In genomic region chr6:169702640-169703246, GRCh38 we compare ENCODE assay signal across 1 cellular context.
A peak's percentile ranks its signal among the peaks of the same experiment; 100 is the strongest.
TF ChIP-seq lines count a peak whose summit lies in the region.

No MANE protein-coding gene starts in this region.

TF ChIP-seq in K562, 482 proteins besides CTCF, POLR2A, EP300 and RAD21 (continued from another document and continues in another):
- TF ChIP-seq AFF4 (CRISPR knock-in tag; IDR thresholded peaks at IDR 0.05) (no peak), ZNF699 (CRISPR knock-in tag; IDR thresholded peaks at IDR 0.05; ENCODE audit: insufficient replicate concordance) (no peak), ESRRB (CRISPR knock-in tag; IDR thresholded peaks at IDR 0.05; ENCODE audit: borderline replicate concordance) (no peak), SNAPC5 (CRISPR knock-in tag; IDR thresholded peaks at IDR 0.05) (no peak), NKRF (IDR thresholded peaks at IDR 0.05; ENCODE audit: borderline replicate concordance) (no peak), ZNF23 (CRISPR knock-in tag; IDR thresholded peaks at IDR 0.05) (no peak), TCF15 (CRISPR knock-in tag; IDR thresholded peaks at IDR 0.05) (no peak), ZNF277 (CRISPR knock-in tag; IDR thresholded peaks at IDR 0.05; ENCODE audit: borderline replicate concordance) (no peak), JUN (IDR thresholded peaks at IDR 0.05; ENCODE audit: borderline replicate concordance, low read depth, low read length) (no peak), JUN (CRISPR knock-in tag; IDR thresholded peaks at IDR 0.05; ENCODE audit: borderline replicate concordance) (peak; percentile 81; the same call in 1 of the 2 replicates), SIN3A (IDR thresholded peaks at IDR 0.05; ENCODE audit: borderline replicate concordance in 2 of 2, control insufficient read depth in 1 of 2, low read depth in 2 of 2, low read length in 2 of 2) (peak; percentile 10 to 37; a peak in 2 of 4 replicates), SMARCA5 (IDR thresholded peaks at IDR 0.05) (no peak), E2F6 (IDR thresholded peaks at IDR 0.05; ENCODE audit: borderline replicate concordance in 1 of 2, extremely low read depth in 1 of 2, insufficient read depth in 1 of 2, insufficient read length in 1 of 2, low read depth in 1 of 2, low read length in 1 of 2, poor library complexity in 1 of 2, severe bottlenecking in 1 of 2) (peak; percentile 62 to 70), ZNF280A (IDR thresholded peaks at IDR 0.05; ENCODE audit: low read depth, partially characterized antibody) (no peak), ZNF224 (CRISPR knock-in tag; IDR thresholded peaks at IDR 0.05) (no peak), ELF2 (CRISPR knock-in tag; IDR thresholded peaks at IDR 0.05) (no peak), POLR2AphosphoS5 (IDR thresholded peaks at IDR 0.05; ENCODE audit: control insufficient read depth, insufficient read depth, low read depth, low read length) (no peak), SMAD3 (CRISPR knock-in tag; conservative IDR thresholded peaks at IDR 0.05) (no peak), PBX2 (CRISPR knock-in tag; IDR thresholded peaks at IDR 0.05; ENCODE audit: low read depth) (no peak), PBX2 (tag; conservative IDR thresholded peaks at IDR 0.05; ENCODE audit: low read depth) (no peak), KLF1 (tag; IDR thresholded peaks at IDR 0.05) (no peak), ZNF584 (CRISPR knock-in tag; IDR thresholded peaks at IDR 0.05; ENCODE audit: low read depth) (no peak), ATF4 (CRISPR knock-in tag; IDR thresholded peaks at IDR 0.05) (no peak), FOXO4 (CRISPR knock-in tag; IDR thresholded peaks at IDR 0.05) (no peak), ZNF318 (IDR thresholded peaks at IDR 0.05; ENCODE audit: borderline replicate concordance in 1 of 2, low read depth in 1 of 2) (no peak), HNRNPH1 (optimal IDR thresholded peaks at IDR 0.05; ENCODE audit: low read depth, low read length) (no peak), CXXC5 (CRISPR knock-in tag; IDR thresholded peaks at IDR 0.05) (peak; percentile 25), SP2 (IDR thresholded peaks at IDR 0.05; ENCODE audit: extremely low read depth, low read depth, low read length, poor library complexity, severe bottlenecking) (no peak)
